In the genomic region with DNA sequence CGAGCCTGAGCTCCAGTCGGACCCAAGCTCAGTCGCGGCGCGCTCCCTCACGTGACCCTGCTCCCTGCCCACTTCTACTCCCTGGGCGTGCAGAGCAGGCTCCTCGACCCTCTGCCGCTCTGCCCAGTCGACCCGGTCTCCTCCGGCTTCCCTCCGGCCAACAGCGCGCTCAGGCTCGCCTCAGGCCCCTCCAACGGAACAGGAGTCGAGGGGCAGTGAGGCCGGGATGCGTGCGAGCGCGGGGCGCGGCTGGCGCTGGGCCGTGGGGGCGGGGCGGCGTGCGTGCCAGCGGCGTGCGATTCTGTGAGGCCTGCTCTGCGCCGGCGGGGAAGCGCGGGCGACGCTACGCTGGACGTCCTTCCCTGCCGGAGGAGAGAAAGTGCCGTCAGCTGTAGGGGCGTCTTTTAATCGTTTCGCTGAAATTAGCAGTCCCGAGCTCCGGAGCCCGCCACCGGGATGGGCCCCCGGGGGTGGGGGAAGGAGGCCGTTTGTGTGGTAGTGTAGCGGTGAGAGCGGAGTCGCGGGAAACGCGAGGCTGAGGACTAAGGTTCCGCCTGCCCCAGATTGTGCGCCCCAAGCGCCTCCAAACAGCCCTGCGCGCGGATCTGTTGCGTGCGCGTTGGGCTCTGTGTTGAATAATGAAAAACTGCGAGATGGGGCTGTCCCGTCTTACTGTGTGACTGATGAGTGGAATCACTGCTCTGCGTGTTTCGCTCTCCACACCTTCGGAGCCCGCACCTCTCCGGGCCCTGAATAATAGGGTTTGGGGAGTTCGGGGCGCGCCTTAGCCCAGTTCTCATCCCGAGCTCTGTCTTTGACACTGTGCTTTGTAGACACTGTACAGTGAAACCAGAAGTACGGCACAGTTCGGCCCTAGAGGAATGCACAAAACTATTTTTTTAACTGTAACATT, we compare ENCODE assay signal across 8 cellular contexts. TPM values are rescaled to one million over a fixed set of nuclear protein-coding genes. Genes with fewer than 3 reads are reported as not detected.
A peak's percentile ranks its signal among the peaks of the same experiment; 100 is the strongest.
DNase-seq lines count a peak whose midpoint lies in the region; ATAC-seq, FAIRE-seq and TF ChIP-seq lines count a peak whose summit lies in the region.

A gene with protein sequence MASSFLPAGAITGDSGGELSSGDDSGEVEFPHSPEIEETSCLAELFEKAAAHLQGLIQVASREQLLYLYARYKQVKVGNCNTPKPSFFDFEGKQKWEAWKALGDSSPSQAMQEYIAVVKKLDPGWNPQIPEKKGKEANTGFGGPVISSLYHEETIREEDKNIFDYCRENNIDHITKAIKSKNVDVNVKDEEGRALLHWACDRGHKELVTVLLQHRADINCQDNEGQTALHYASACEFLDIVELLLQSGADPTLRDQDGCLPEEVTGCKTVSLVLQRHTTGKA (minus strand): TSS at position 217 of the 913 bp plus-strand sequence. CDS start 311 bp downstream, outside the sequence.

- no peaks in the 10 kb centered on the region for H3K27me3 Mint-ChIP-seq in T-cell
- peaks cover 17% of the 10 kb centered on the region for H3K27me3 Mint-ChIP-seq in progenitor cell of endocrine pancreas

- H3K4me1 ChIP-seq in heart right ventricle (peaks cover 0 to 36% (median 18%) of the 10 kb centered on the region in 9 donors), upper lobe of right lung (peaks cover 22% of the 10 kb centered on the region)

- POLR2A ChIA-PET in T-cell (lab: Charles Lee): interaction anchor here (0.5 to 1.0 kb wide), 5 partner anchors 13 to 688 kb away, joined by 3 to 6 read pairs (median 4); no protein-coding TSS in a partner anchor

- TF ChIP-seq CTCF in heart right ventricle (IDR thresholded peaks at IDR 0.05) (peak in 5 of 9 donors; percentile 17 to 31 (median 21)), progenitor cell of endocrine pancreas (IDR thresholded peaks at IDR 0.05; ENCODE audit: unreplicated experiment) (peak; percentile 27), upper lobe of right lung (IDR thresholded peaks at IDR 0.05) (peak; percentile 30)

- H3K9me3 ChIP-seq in heart right ventricle: no peaks in the 10 kb centered on the region
- H3K9me3 ChIP-seq in upper lobe of right lung: no peaks in the 10 kb centered on the region

- H3K27me3 ChIP-seq in heart right ventricle (no peaks in the 10 kb centered on the region), upper lobe of right lung (no peaks in the 10 kb centered on the region)

- WGBS in adipose tissue, 3 donors: 0% methylated on average over 80 to 83 of the region's 83 CpGs
- 0 to 1% methylated on average over 83 of the region's 83 CpGs for WGBS in heart right ventricle, 2 donors

- intact Hi-C loops in heart right ventricle (cut with DNase I): loop anchor here in 1 of 10 donors (10.0 kb wide), 1 partner anchor 522 kb away; a partner anchor contains a TSS
- intact Hi-C loops in upper lobe of right lung (cut with DNase I): no loop called here

- peak within 1 kb of the TSS; percentile 63 to 95 (median 88) for H3K4me3 ChIP-seq in heart right ventricle
- H3K4me3 ChIP-seq in upper lobe of right lung: peak within 1 kb of the TSS; percentile 94

- DNase-seq in GM12892 (ENCODE audit: insufficient read length) (peak; percentile 68), NCI-H1105 treated with DMSO at 0.1 percent for 48 hours (lab: John Stamatoyannopoulos, UW) (peak; percentile 84), T-cell (peak; percentile 77 to 90 (median 82)), heart right ventricle (peak; percentile 80 to 83), progenitor cell of endocrine pancreas (ENCODE audit: low spot score, unreplicated experiment) (peak; percentile 78), upper lobe of right lung (peak; percentile 93)

- H3K27ac ChIP-seq in adipose tissue (ENCODE audit: low read depth, low read length) (no peak within 1 kb of the TSS), heart right ventricle (peak within 1 kb of the TSS; percentile 67 to 93 (median 90)), upper lobe of right lung (peak within 1 kb of the TSS; percentile 92)

- H3K4me3 Mint-ChIP-seq in T-cell (peak within 1 kb of the TSS; percentile 92 to 96 (median 95)), progenitor cell of endocrine pancreas (ENCODE audit: low read depth) (peak within 1 kb of the TSS; percentile 87)

- H3K4me1 Mint-ChIP-seq in T-cell (peaks cover 29 to 40% (median 39%) of the 10 kb centered on the region in 3 donors), progenitor cell of endocrine pancreas (ENCODE audit: low read depth) (peaks cover 20% of the 10 kb centered on the region)

- H3K9me3 Mint-ChIP-seq in T-cell (no peaks in the 10 kb centered on the region), progenitor cell of endocrine pancreas (ENCODE audit: low read depth) (peaks cover under 1% of the 10 kb centered on the region)

- H3K36me3 Mint-ChIP-seq in T-cell: peaks cover 3% of the 10 kb centered on the region
- H3K36me3 Mint-ChIP-seq in progenitor cell of endocrine pancreas (ENCODE audit: insufficient read depth): peaks cover 1% of the 10 kb centered on the region

- peak; percentile 91 for FAIRE-seq in GM12892 (lab: Jason Lieb, UNC)

- peak; percentile 81 for TF ChIP-seq POLR2A in GM12892 (IDR thresholded peaks at IDR 0.05; ENCODE audit: low read depth, low read length)

- H3K27ac Mint-ChIP-seq in T-cell: peak within 1 kb of the TSS; percentile 96 to 99
- peak within 1 kb of the TSS; percentile 96 for H3K27ac Mint-ChIP-seq in progenitor cell of endocrine pancreas

- H3K36me3 ChIP-seq in heart right ventricle: peaks cover 0 to 8% (median 0%) of the 10 kb centered on the region in 9 donors
- H3K36me3 ChIP-seq in upper lobe of right lung: peaks cover 5% of the 10 kb centered on the region

- CTCF ChIA-PET in T-cell (lab: Charles Lee): interaction anchor here (0.5 to 4.1 kb wide), 13 partner anchors 9 to 657 kb away, joined by 3 to 20 read pairs (median 4); no protein-coding TSS in a partner anchor

- ATAC-seq in HG02759 (IDR thresholded peaks at IDR 0.05; ENCODE audit: unreplicated experiment) (peak; percentile 89), T-cell (replicated peaks in 1 of 4) (peak; percentile 89 to 92 (median 90)), heart right ventricle (peak; percentile 92 to 96 (median 95)), upper lobe of right lung (peak; percentile 95)

RNA-seq across cellular contexts. Expression of the gene that starts here (rescaled TPM):
- polyA plus RNA-seq in GM12892 (2012; ENCODE audit: missing spikeins): 68.4 TPM
- 10 to 100 TPM; 44.3 to 58.5 (median 53.0) TPM for total RNA-seq in T-cell
- 10 to 100 TPM; 17.9 to 27.4 (median 23.4) TPM for polyA plus RNA-seq in adipose tissue
- 10 to 100 TPM; 16.2 to 24.7 (median 20.4) TPM for total RNA-seq in heart right ventricle
- 10 to 100 TPM; 27.9 to 30.0 TPM for polyA plus RNA-seq in heart right ventricle
- 54.2 and 60.8 TPM in 2 replicates for total RNA-seq in progenitor cell of endocrine pancreas
- total RNA-seq in upper lobe of right lung: 33.6 TPM
